Comparison of ENCODE assay signal across 28 cellular contexts in the genomic region with DNA sequence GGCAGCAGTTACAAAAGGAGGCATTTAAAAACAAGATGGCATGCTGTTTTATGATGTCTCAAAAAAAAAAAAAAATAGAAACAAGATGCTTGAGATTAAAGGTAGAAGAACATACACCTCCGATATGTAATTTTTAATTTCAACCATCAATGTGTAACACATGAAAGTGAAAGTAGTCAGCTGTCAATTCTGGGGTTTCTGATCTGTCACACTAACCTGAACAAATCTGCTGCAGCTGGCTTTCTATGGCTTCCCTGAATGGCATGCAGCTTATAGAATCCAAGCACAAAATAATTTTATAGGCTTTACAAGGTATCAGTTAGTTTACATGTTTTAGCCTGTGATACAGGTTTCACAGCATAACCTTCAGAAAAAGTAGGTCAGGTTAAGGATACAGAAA. TPM values are rescaled to one million over a fixed set of nuclear protein-coding genes. Genes with fewer than 3 reads are reported as not detected.
A peak's percentile ranks its signal among the peaks of the same experiment; 100 is the strongest.
DNase-seq lines count a peak whose midpoint lies in the region; ATAC-seq, FAIRE-seq and TF ChIP-seq lines count a peak whose summit lies in the region.
"Had no signal": no experiment of that assay in that cellular context is flagged by ENCODE, and none has a peak within 500 bp of the region (broad histone marks: within the 10 kb centered on the region; RNA-seq: fewer than 3 reads in every experiment).

No MANE protein-coding gene starts in this region.

- no peak overlapping the region for H3K9ac ChIP-seq in KMS-11
- no peak overlapping the region for H3K9ac ChIP-seq in GM12878 (ENCODE audit: control insufficient read depth, insufficient read depth, low read length)
- H3K9ac ChIP-seq in mammary epithelial cell (ENCODE audit: insufficient read depth, low read length) = no peak overlapping the region

- POLR2A ChIA-PET in GM12878 (lab: Charles Lee) = interaction anchor here (0.8 kb wide), 1 partner anchor 9 kb away, joined by 5 read pairs; no protein-coding TSS in a partner anchor

- H3K27me3 ChIP-seq in KMS-11 (ENCODE audit: insufficient read depth, low read depth) (no peaks in the 10 kb centered on the region), GM12878 (replicated peaks in 1 of 2; ENCODE audit: control insufficient read depth in 2 of 2, insufficient read depth in 2 of 2, low read length in 1 of 2) (no peaks in the 10 kb centered on the region), small intestine (ENCODE audit: control insufficient read depth in 2 of 2, insufficient read depth in 2 of 2, low read length in 2 of 2) (no peaks in the 10 kb centered on the region), mammary epithelial cell (ENCODE audit: insufficient read depth, low read length) (no peaks in the 10 kb centered on the region)
- H3K27me3 ChIP-seq: SJSA1 had no signal

- WGBS in GM12878 (ENCODE audit: insufficient coverage, insufficient replicate concordance, low lambda C conversion rate, missing lambda C conversion rate) = 100% methylated on average over 1 of the region's 1 CpG
- 41 to 60% (median 48%) methylated on average over 1 of the region's 1 CpG for WGBS in small intestine, 3 donors
- 95% methylated on average over 1 of the region's 1 CpG for WGBS in mammary epithelial cell (ENCODE audit: low coverage, missing lambda C conversion rate)

- H3K36me3 ChIP-seq in KMS-11 (ENCODE audit: insufficient read depth) (peaks cover 12% of the 10 kb centered on the region; the same call in 1 of the 2 replicates), GM12878 (ENCODE audit: control insufficient read depth in 2 of 2, insufficient read depth in 2 of 2, low read length in 1 of 2) (peaks cover 22 to 41% of the 10 kb centered on the region in 2 experiments), small intestine (ENCODE audit: control insufficient read depth in 2 of 2, insufficient read depth in 2 of 2, low read length in 2 of 2) (peaks cover 9 to 22% of the 10 kb centered on the region in 2 donors), mammary epithelial cell (ENCODE audit: insufficient read depth, low read length) (peaks cover 37% of the 10 kb centered on the region)

- dilution Hi-C loops in mammary epithelial cell (cut with HindIII; ENCODE audit: low sequenced_read_pairs) = loop anchor here (5.0 kb wide), 2 partner anchors 66 to 131 kb away; a partner anchor contains a TSS

- H3K36me3 Mint-ChIP-seq in activated naive CD4-positive, alpha-beta T cell treated with anti-CD3 and anti-CD28 coated beads, Interleukin-2, amount 50 U/mL, for 24 hours = peaks cover 14% of the 10 kb centered on the region

- in situ Hi-C loops in GM12878 (cut with MboI) (no loop called here), mammary epithelial cell (cut with MboI; ENCODE audit: low sequenced_read_pairs in 2 of 2) (no loop called here)

- no peak for TF ChIP-seq POLR2A in GM12878 (IDR thresholded peaks at IDR 0.05; ENCODE audit: low read depth, low read length)

- no peaks in the 10 kb centered on the region for H3K9me3 Mint-ChIP-seq in activated naive CD4-positive, alpha-beta T cell treated with anti-CD3 and anti-CD28 coated beads, Interleukin-2, amount 50 U/mL, for 24 hours

- TF ChIP-seq CTCF in KMS-11 (conservative IDR thresholded peaks at IDR 0.05; ENCODE audit: low read depth, low read length) (no peak), GM12878 (IDR thresholded peaks at IDR 0.05 in 2 of 3, conservative IDR thresholded peaks at IDR 0.05 in 1 of 3; ENCODE audit: control insufficient read depth in 2 of 3, extremely low read depth in 1 of 3, insufficient read depth in 1 of 3, low read depth in 3 of 3, low read length in 3 of 3) (no peak), mammary epithelial cell (conservative IDR thresholded peaks at IDR 0.05 in 1 of 2, IDR thresholded peaks at IDR 0.05 in 1 of 2; ENCODE audit: extremely low read depth in 1 of 2, insufficient read depth in 1 of 2, low read depth in 1 of 2, low read length in 2 of 2) (no peak)

- no TSS peak for BruUV-seq in GM12878 (replicated peaks; lab: Mats Ljungman, UMichigan)
- no TSS peak for BruUV-seq in mammary epithelial cell (replicated peaks; lab: Mats Ljungman, UMichigan)

- H3K79me2 ChIP-seq in KMS-11 (ENCODE audit: insufficient read depth, low read depth) (peaks cover 7% of the 10 kb centered on the region), GM12878 (ENCODE audit: control insufficient read depth, insufficient read depth, low read length) (no peaks in the 10 kb centered on the region), mammary epithelial cell (ENCODE audit: insufficient read depth, low read length) (peaks cover 29% of the 10 kb centered on the region)

- H2AFZ ChIP-seq in KMS-11 (ENCODE audit: low read depth) = no peak overlapping the region
- H2AFZ ChIP-seq in GM12878 (ENCODE audit: control insufficient read depth, low read depth, low read length) = no peak overlapping the region
- no peak overlapping the region for H2AFZ ChIP-seq in mammary epithelial cell (ENCODE audit: low read depth, low read length)

- no peak overlapping the region for H3K4me3 Mint-ChIP-seq in activated naive CD4-positive, alpha-beta T cell treated with anti-CD3 and anti-CD28 coated beads, Interleukin-2, amount 50 U/mL, for 24 hours

- H3K4me2 ChIP-seq in KMS-11 (peak overlapping the region; percentile 1; the same call in 1 of the 2 replicates), GM12878 (ENCODE audit: control insufficient read depth, insufficient read depth) (no peak overlapping the region), mammary epithelial cell (ENCODE audit: insufficient read depth, low read depth, low read length) (no peak overlapping the region)
- H3K4me2 ChIP-seq: A549 had no signal

- TF ChIP-seq RAD21 in GM12878 (IDR thresholded peaks at IDR 0.05; ENCODE audit: insufficient read depth, low read depth, low read length) = no peak

- H3K4me3 ChIP-seq in KMS-11 (IDR thresholded peaks at IDR 0.05; ENCODE audit: insufficient read depth, low read depth, low read length) = no peak overlapping the region
- H3K4me3 ChIP-seq in GM12878 = no peak overlapping the region
- no peak overlapping the region for H3K4me3 ChIP-seq in small intestine (ENCODE audit: low read depth in 1 of 2, low read length in 2 of 2)
- H3K4me3 ChIP-seq in mammary epithelial cell (replicated peaks in 1 of 3; ENCODE audit: insufficient read depth in 1 of 3, low read depth in 2 of 3, low read length in 3 of 3) = no peak overlapping the region
- H3K4me3 ChIP-seq: A549, SJSA1 had no signal

- H3K4me1 ChIP-seq in KMS-11 (ENCODE audit: low read depth, poor library complexity, severe bottlenecking) (peaks cover 46% of the 10 kb centered on the region), GM12878 (ENCODE audit: control insufficient read depth, insufficient read depth, low read length) (peaks cover 10% of the 10 kb centered on the region), small intestine (ENCODE audit: control insufficient read depth in 2 of 2, insufficient read depth in 1 of 2, low read depth in 1 of 2, low read length in 1 of 2) (no peaks in the 10 kb centered on the region), mammary epithelial cell (ENCODE audit: insufficient read depth, low read length) (no peaks in the 10 kb centered on the region)
- H3K4me1 ChIP-seq: A549, SJSA1 had no signal

- H3K27ac ChIP-seq in KMS-11 (no peak overlapping the region), GM12878 (ENCODE audit: control insufficient read depth, insufficient read depth) (no peak overlapping the region), small intestine (ENCODE audit: low read depth in 1 of 2, low read length in 1 of 2) (no peak overlapping the region), mammary epithelial cell (ENCODE audit: insufficient read depth, low read depth, low read length) (no peak overlapping the region)
- H3K27ac ChIP-seq: A549, C4-2B, SJSA1 had no signal

- peak overlapping the region; percentile 46 for H3K27ac Mint-ChIP-seq in activated naive CD4-positive, alpha-beta T cell treated with anti-CD3 and anti-CD28 coated beads, Interleukin-2, amount 50 U/mL, for 24 hours

- no peak for DNase-seq in activated naive CD4-positive, alpha-beta T cell (lab: John Stamatoyannopoulos, UW)
- DNase-seq in GM12878 (ENCODE audit: low read depth, low spot score) (no peak), small intestine (peak; percentile 20), foreskin melanocyte (no peak), mammary epithelial cell (no peak)
- DNase-seq in effector CD4-positive, alpha-beta T cell = no peak
- DNase-seq: AML-193, Calu3, DMS79 treated with DMSO at 0.1 percent for 48 hours, GF-D8, H7, KBM-7, NCI-H1048, NCI-H1694, NCI-H2029 treated with DMSO at 0.1 percent for 48 hours, NCI-H2227 treated with DMSO at 0.1 percent for 48 hours, NCI-H526 treated with DMSO at 0.1 percent for 48 hours, Right ventricle myocardium superior, RPMI8226 had no signal

- FAIRE-seq in GM12878 (lab: Jason Lieb, UNC) (no peak), small intestine (lab: Jason Lieb, UNC) (no peak)
- FAIRE-seq: A549, GM18507, HepG2 had no signal

- CTCF ChIA-PET in GM12878 (lab: Yijun Ruan, JAX) = interaction anchor here (0.7 to 1.4 kb wide), 2 partner anchors 10 to 14 kb away, joined by 3 to 4 read pairs; no protein-coding TSS in a partner anchor
- CTCF ChIA-PET in mammary epithelial cell (lab: Charles Lee; ENCODE audit: low non-redundant PET) = no interaction called here

- peak; percentile 61 for ATAC-seq in GM12878
- ATAC-seq: A549, HepG2 had no signal

- SMC1A ChIA-PET in GM12878 (lab: Charles Lee; ENCODE audit: uncharacterized antibody, unreplicated experiment) = no interaction called here

- intact Hi-C loops in GM12878 (cut with micrococcal nuclease; ENCODE audit: unreplicated experiment) (no loop called here), mammary epithelial cell (cut with micrococcal nuclease) (no loop called here)

- no peaks in the 10 kb centered on the region for H3K27me3 Mint-ChIP-seq in activated naive CD4-positive, alpha-beta T cell treated with anti-CD3 and anti-CD28 coated beads, Interleukin-2, amount 50 U/mL, for 24 hours

- H4K20me1 ChIP-seq in KMS-11 (ENCODE audit: insufficient read depth) (no peaks in the 10 kb centered on the region), GM12878 (ENCODE audit: control insufficient read depth, insufficient read depth) (no peaks in the 10 kb centered on the region), mammary epithelial cell (ENCODE audit: insufficient read depth, low read length) (no peaks in the 10 kb centered on the region)

- RAD21 ChIA-PET in GM12878 (lab: Charles Lee; ENCODE audit: unreplicated experiment) = interaction anchor here (0.8 kb wide), 1 partner anchor 99 kb away, joined by 4 read pairs; a partner anchor contains a TSS

- TF ChIP-seq EP300 in GM12878 (IDR thresholded peaks at IDR 0.05; ENCODE audit: borderline replicate concordance in 1 of 2, control insufficient read depth in 1 of 2, low read depth in 2 of 2, low read length in 2 of 2) = no peak

- H3K4me1 Mint-ChIP-seq in activated naive CD4-positive, alpha-beta T cell treated with anti-CD3 and anti-CD28 coated beads, Interleukin-2, amount 50 U/mL, for 24 hours = peaks cover 20% of the 10 kb centered on the region

- H3K9me3 ChIP-seq in GM12878 (replicated peaks; ENCODE audit: control insufficient read depth, insufficient read depth, low read length) = no peaks in the 10 kb centered on the region
- no peaks in the 10 kb centered on the region for H3K9me3 ChIP-seq in small intestine (ENCODE audit: control insufficient read depth, low read depth)
- no peaks in the 10 kb centered on the region for H3K9me3 ChIP-seq in mammary epithelial cell (replicated peaks; ENCODE audit: insufficient read depth, low read length)
- H3K9me3 ChIP-seq: A549, SJSA1 had no signal

RNA-seq across cellular contexts. Expression of a gene that starts 13.5 kb away (rescaled TPM):
- 63.8 and 64.6 TPM in 2 replicates for total RNA-seq in GM12878 (2013; cell fraction: nucleolus; rRNA removed)
- 31.1 and 40.9 TPM in 2 replicates for total RNA-seq in GM12878 (2014; rRNA removed)
- total RNA-seq in GM12878 (2014; rRNA removed; fragmentation: Illumina TruSeq; extraction: Trizol) = 48.8 and 50.3 TPM in 2 replicates
- 81.9 and 90.2 TPM in 2 replicates for total RNA-seq in GM12878 (2021)
- polyA plus RNA-seq in GM12878 (2011; ENCODE audit: low read depth) = 18.7 TPM
- polyA plus RNA-seq in GM12878 (2011; rRNA removed) = 49.7 and 50.4 TPM in 2 replicates
- 46.6 and 56.8 TPM in 2 replicates for polyA plus RNA-seq in GM12878 (2011; cell fraction: cytosol; rRNA removed)
- polyA plus RNA-seq in GM12878 (2011; cell fraction: nucleus; rRNA removed) = 46.2 and 60.9 TPM in 2 replicates
- polyA plus RNA-seq in GM12878 (2012) = 31.8 and 36.9 TPM in 2 replicates
- 82.7 and 83.3 TPM in 2 replicates for polyA plus RNA-seq in GM12878 (2014; fragmentation: Illumina TruSeq; extraction: Trizol)
- polyA plus RNA-seq in GM12878 (2014; fragmentation: Nextera tagmentation; extraction: Ambion mirVana) = 10 to 100 TPM in 1 of 2 experiments, 1 to 10 TPM in 1; 7.3 to 10.1 TPM
- polyA plus RNA-seq in GM12878 (2014; rRNA removed) = 69.7 and 74.8 TPM in 2 replicates
- 10 to 100 TPM; 63.9 to 68.9 TPM for polyA plus RNA-seq in GM12878 (2016; fragmentation: Nextera tagmentation; extraction: Ambion mirVana)
- 34.6 and 53.1 TPM in 2 replicates for polyA minus RNA-seq in GM12878 (2011; rRNA and poly(A)+ RNA removed)
- polyA minus RNA-seq in GM12878 (2011; cell fraction: cytosol; rRNA and poly(A)+ RNA removed) = 14.2 and 14.7 TPM in 2 replicates
- 26.4 and 31.8 TPM in 2 replicates for polyA minus RNA-seq in GM12878 (2011; cell fraction: nucleus; rRNA and poly(A)+ RNA removed)
- polyA plus RNA-seq in small intestine = 10 to 100 TPM; 43.0 to 66.9 (median 60.2) TPM
- total RNA-seq in mammary epithelial cell = 10 to 100 TPM; 38.0 to 67.7 TPM
- polyA plus RNA-seq in mammary epithelial cell = 31.3 TPM
- 58.2 TPM for polyA minus RNA-seq in mammary epithelial cell

RNA-seq across cellular contexts. Expression of a gene that starts 13.7 kb away (rescaled TPM):
- 39.4 and 43.9 TPM in 2 replicates for total RNA-seq in GM12878 (2013; cell fraction: nucleolus; rRNA removed)
- total RNA-seq in GM12878 (2014; rRNA removed) (12.4 and 14.2 TPM in 2 replicates), GM12878 (2014; rRNA removed; fragmentation: Illumina TruSeq; extraction: Trizol) (11.8 and 13.6 TPM in 2 replicates), GM12878 (2021) (28.0 and 32.5 TPM in 2 replicates), mammary epithelial cell (10 to 100 TPM; 23.7 to 37.2 TPM)
- 12.0 TPM for polyA plus RNA-seq in GM12878 (2011; ENCODE audit: low read depth)
- polyA plus RNA-seq in GM12878 (2011; rRNA removed) (7.8 and 10.5 TPM in 2 replicates), GM12878 (2014; fragmentation: Illumina TruSeq; extraction: Trizol) (17.5 and 23.2 TPM in 2 replicates), GM12878 (2014; fragmentation: Nextera tagmentation; extraction: Ambion mirVana) (1 to 10 TPM; 2.1 to 2.2 TPM), GM12878 (2014; rRNA removed) (16.8 and 18.8 TPM in 2 replicates), GM12878 (2016; fragmentation: Nextera tagmentation; extraction: Ambion mirVana) (10 to 100 TPM; 12.6 to 14.6 TPM), small intestine (10 to 100 TPM; 12.3 to 19.8 (median 13.8) TPM), mammary epithelial cell (16.5 TPM)
- 12.5 and 14.0 TPM in 2 replicates for polyA plus RNA-seq in GM12878 (2011; cell fraction: cytosol; rRNA removed)
- polyA plus RNA-seq in GM12878 (2011; cell fraction: nucleus; rRNA removed) = 25.8 and 36.6 TPM in 2 replicates
- 15.8 and 17.6 TPM in 2 replicates for polyA plus RNA-seq in GM12878 (2012)
- polyA minus RNA-seq in GM12878 (2011; rRNA and poly(A)+ RNA removed) = 16.2 and 23.3 TPM in 2 replicates
- polyA minus RNA-seq in GM12878 (2011; cell fraction: cytosol; rRNA and poly(A)+ RNA removed) = 5.1 and 8.0 TPM in 2 replicates
- polyA minus RNA-seq in GM12878 (2011; cell fraction: nucleus; rRNA and poly(A)+ RNA removed) = 11.2 and 28.0 TPM in 2 replicates
- polyA minus RNA-seq in mammary epithelial cell = 96.1 TPM

RNA-seq across cellular contexts. Expression of a gene that starts 31.2 kb away (rescaled TPM):
- 14.3 and 14.6 TPM in 2 replicates for total RNA-seq in GM12878 (2013; cell fraction: nucleolus; rRNA removed)
- total RNA-seq in GM12878 (2014; rRNA removed) (11.6 and 15.9 TPM in 2 replicates), GM12878 (2014; rRNA removed; fragmentation: Illumina TruSeq; extraction: Trizol) (7.9 and 8.0 TPM in 2 replicates), GM12878 (2021) (13.7 and 14.7 TPM in 2 replicates), mammary epithelial cell (10 to 100 TPM; 27.0 to 33.8 TPM)
- 5.7 TPM for polyA plus RNA-seq in GM12878 (2011; ENCODE audit: low read depth)
- polyA plus RNA-seq in GM12878 (2011; rRNA removed) (8.5 and 12.9 TPM in 2 replicates), GM12878 (2014; fragmentation: Illumina TruSeq; extraction: Trizol) (1.9 and 7.6 TPM in 2 replicates), GM12878 (2014; fragmentation: Nextera tagmentation; extraction: Ambion mirVana) (1 to 10 TPM in 1 of 2 experiments, under 1 TPM in 1; 0.40 to 2.2 TPM), GM12878 (2014; rRNA removed) (21.3 and 22.8 TPM in 2 replicates), GM12878 (2016; fragmentation: Nextera tagmentation; extraction: Ambion mirVana) (10 to 100 TPM; 23.1 to 23.5 TPM), small intestine (10 to 100 TPM; 28.6 to 84.1 (median 31.0) TPM), mammary epithelial cell (24.5 TPM)
- 20.4 and 28.6 TPM in 2 replicates for polyA plus RNA-seq in GM12878 (2011; cell fraction: cytosol; rRNA removed)
- polyA plus RNA-seq in GM12878 (2011; cell fraction: nucleus; rRNA removed) = 58.6 and 63.0 TPM in 2 replicates
- 18.5 and 22.9 TPM in 2 replicates for polyA plus RNA-seq in GM12878 (2012)
- polyA minus RNA-seq in GM12878 (2011; rRNA and poly(A)+ RNA removed) = 4.5 and 13.1 TPM in 2 replicates
- polyA minus RNA-seq in GM12878 (2011; cell fraction: cytosol; rRNA and poly(A)+ RNA removed) = 4.7 and 8.5 TPM in 2 replicates
- polyA minus RNA-seq in GM12878 (2011; cell fraction: nucleus; rRNA and poly(A)+ RNA removed) = 4.4 and 7.1 TPM in 2 replicates
- 17.8 TPM for polyA minus RNA-seq in mammary epithelial cell

RNA-seq across cellular contexts. Expression of a gene that starts 38.4 kb away (rescaled TPM):
- not detected in 2 replicates for total RNA-seq in GM12878 (2013; cell fraction: nucleolus; rRNA removed)
- total RNA-seq in GM12878 (2014; rRNA removed) = not detected in 2 replicates
- total RNA-seq in GM12878 (2014; rRNA removed; fragmentation: Illumina TruSeq; extraction: Trizol) = not detected in 2 replicates
- total RNA-seq in GM12878 (2021) = 0.61 TPM in 1 of 2 replicates, not detected in the other
- not detected for polyA plus RNA-seq in GM12878 (2011; ENCODE audit: low read depth)
- polyA plus RNA-seq in GM12878 (2011; rRNA removed) = 0.26 and 0.83 TPM in 2 replicates
- polyA plus RNA-seq in GM12878 (2011; cell fraction: cytosol; rRNA removed) = 1.3 TPM in 2 replicates
- 1.5 and 2.1 TPM in 2 replicates for polyA plus RNA-seq in GM12878 (2011; cell fraction: nucleus; rRNA removed)
- not detected in 2 replicates for polyA plus RNA-seq in GM12878 (2012)
- not detected in 2 replicates for polyA plus RNA-seq in GM12878 (2014; fragmentation: Illumina TruSeq; extraction: Trizol)
- not detected for polyA plus RNA-seq in GM12878 (2014; fragmentation: Nextera tagmentation; extraction: Ambion mirVana)
- polyA plus RNA-seq in GM12878 (2014; rRNA removed) = not detected in 2 replicates
- polyA plus RNA-seq in GM12878 (2016; fragmentation: Nextera tagmentation; extraction: Ambion mirVana) = not detected
- not detected in 2 replicates for polyA minus RNA-seq in GM12878 (2011; rRNA and poly(A)+ RNA removed)
- not detected in 2 replicates for polyA minus RNA-seq in GM12878 (2011; cell fraction: cytosol; rRNA and poly(A)+ RNA removed)
- polyA minus RNA-seq in GM12878 (2011; cell fraction: nucleus; rRNA and poly(A)+ RNA removed) = not detected in 2 replicates
- polyA plus RNA-seq in small intestine = 1,000 to 10,000 TPM in 1 of 3 donors, 100 to 1,000 TPM in 2; 603 to 1,710 (median 839) TPM
- total RNA-seq in mammary epithelial cell = 1 to 10 TPM in 1 of 2 donors, not detected in 1; 1.0 TPM
- 3.4 TPM for polyA plus RNA-seq in mammary epithelial cell
- not detected for polyA minus RNA-seq in mammary epithelial cell
- total RNA-seq: H7, HepG2, HT1080, NCI-H460, Right ventricle myocardium superior, SJSA1 had no signal
- polyA plus RNA-seq: A549, HepG2 had no signal

RNA-seq across cellular contexts. Expression of a gene that starts 45.4 kb away (rescaled TPM):
- not detected in 2 replicates for total RNA-seq in GM12878 (2013; cell fraction: nucleolus; rRNA removed)
- not detected in 2 replicates for total RNA-seq in GM12878 (2014; rRNA removed)
- not detected in 2 replicates for total RNA-seq in GM12878 (2014; rRNA removed; fragmentation: Illumina TruSeq; extraction: Trizol)
- not detected in 2 replicates for total RNA-seq in GM12878 (2021)
- polyA plus RNA-seq in GM12878 (2011; ENCODE audit: low read depth) = not detected
- polyA plus RNA-seq in GM12878 (2011; rRNA removed) = not detected in 2 replicates
- not detected in 2 replicates for polyA plus RNA-seq in GM12878 (2011; cell fraction: cytosol; rRNA removed)
- polyA plus RNA-seq in GM12878 (2011; cell fraction: nucleus; rRNA removed) = 0.24 TPM in 1 of 2 replicates, not detected in the other
- not detected in 2 replicates for polyA plus RNA-seq in GM12878 (2012)
- not detected in 2 replicates for polyA plus RNA-seq in GM12878 (2014; fragmentation: Illumina TruSeq; extraction: Trizol)
- polyA plus RNA-seq in GM12878 (2014; fragmentation: Nextera tagmentation; extraction: Ambion mirVana) = not detected
- polyA plus RNA-seq in GM12878 (2014; rRNA removed) = not detected in 2 replicates
- polyA plus RNA-seq in GM12878 (2016; fragmentation: Nextera tagmentation; extraction: Ambion mirVana) = not detected
- not detected in 2 replicates for polyA minus RNA-seq in GM12878 (2011; rRNA and poly(A)+ RNA removed)
- polyA minus RNA-seq in GM12878 (2011; cell fraction: cytosol; rRNA and poly(A)+ RNA removed) = not detected in 2 replicates
- not detected in 2 replicates for polyA minus RNA-seq in GM12878 (2011; cell fraction: nucleus; rRNA and poly(A)+ RNA removed)
- polyA plus RNA-seq in small intestine = not detected
- total RNA-seq in mammary epithelial cell = not detected
- not detected for polyA plus RNA-seq in mammary epithelial cell
- not detected for polyA minus RNA-seq in mammary epithelial cell
- total RNA-seq: Calu3, H7, HT1080, NCI-H460, Right ventricle myocardium superior, SJSA1 had no signal
- polyA plus RNA-seq: HepG2 had no signal
